1 cellular context compared by ENCODE assay signal in the genomic region with DNA sequence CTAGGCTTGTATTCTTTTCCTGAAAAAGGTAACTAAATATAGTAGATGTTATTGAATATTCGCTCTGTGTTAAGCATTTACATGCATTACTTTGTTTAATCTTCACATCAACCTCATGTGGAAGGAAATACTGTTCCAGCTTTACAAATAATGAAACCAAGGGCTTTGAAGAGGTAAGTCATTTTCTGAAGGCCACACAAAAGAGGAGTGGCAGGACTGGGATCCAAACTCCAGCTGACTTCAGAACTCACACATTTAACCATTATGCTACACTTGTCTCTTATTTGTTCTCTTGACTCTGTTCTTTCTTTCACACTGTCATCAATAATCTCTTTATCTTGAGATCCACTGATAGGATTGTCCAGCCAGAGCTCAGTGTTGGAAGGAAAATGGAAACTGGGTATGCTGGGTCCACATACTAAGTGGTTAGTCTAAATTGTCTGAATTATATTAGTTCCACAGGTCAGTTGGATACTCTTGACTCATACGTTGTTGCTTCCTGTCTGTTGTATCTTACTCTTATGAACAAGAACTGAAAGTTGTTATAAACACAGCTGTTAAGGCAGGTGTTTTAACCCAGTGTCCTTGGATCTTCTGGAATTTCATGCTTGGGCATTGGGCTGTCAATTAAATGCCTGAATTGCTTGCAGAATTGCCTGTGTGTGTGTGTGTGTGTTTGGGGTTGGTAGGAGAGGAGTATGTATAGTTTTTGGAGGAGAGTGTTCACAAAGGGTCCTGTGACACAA.
TF ChIP-seq lines count a peak whose summit lies in the region.

No MANE protein-coding gene starts in this region.

TF ChIP-seq in SK-N-SH treated with all-trans-retinoic acid at 6 μM for 48 hours, 23 proteins besides CTCF, POLR2A, EP300 and RAD21 (continued from another document):
- TF ChIP-seq, protein P1, sequence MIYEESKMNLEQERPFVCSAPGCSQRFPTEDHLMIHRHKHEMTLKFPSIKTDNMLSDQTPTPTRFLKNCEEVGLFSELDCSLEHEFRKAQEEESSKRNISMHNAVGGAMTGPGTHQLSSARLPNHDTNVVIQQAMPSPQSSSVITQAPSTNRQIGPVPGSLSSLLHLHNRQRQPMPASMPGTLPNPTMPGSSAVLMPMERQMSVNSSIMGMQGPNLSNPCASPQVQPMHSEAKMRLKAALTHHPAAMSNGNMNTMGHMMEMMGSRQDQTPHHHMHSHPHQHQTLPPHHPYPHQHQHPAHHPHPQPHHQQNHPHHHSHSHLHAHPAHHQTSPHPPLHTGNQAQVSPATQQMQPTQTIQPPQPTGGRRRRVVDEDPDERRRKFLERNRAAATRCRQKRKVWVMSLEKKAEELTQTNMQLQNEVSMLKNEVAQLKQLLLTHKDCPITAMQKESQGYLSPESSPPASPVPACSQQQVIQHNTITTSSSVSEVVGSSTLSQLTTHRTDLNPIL (CRISPR knock-in tag; IDR thresholded peaks at IDR 0.05; ENCODE audit: low read depth) = no peak
- no peak for TF ChIP-seq BACH2 (CRISPR knock-in tag; IDR thresholded peaks at IDR 0.05; ENCODE audit: borderline replicate concordance)
- TF ChIP-seq TOX (CRISPR knock-in tag; IDR thresholded peaks at IDR 0.05; ENCODE audit: borderline replicate concordance) = no peak
